In the genomic region with DNA sequence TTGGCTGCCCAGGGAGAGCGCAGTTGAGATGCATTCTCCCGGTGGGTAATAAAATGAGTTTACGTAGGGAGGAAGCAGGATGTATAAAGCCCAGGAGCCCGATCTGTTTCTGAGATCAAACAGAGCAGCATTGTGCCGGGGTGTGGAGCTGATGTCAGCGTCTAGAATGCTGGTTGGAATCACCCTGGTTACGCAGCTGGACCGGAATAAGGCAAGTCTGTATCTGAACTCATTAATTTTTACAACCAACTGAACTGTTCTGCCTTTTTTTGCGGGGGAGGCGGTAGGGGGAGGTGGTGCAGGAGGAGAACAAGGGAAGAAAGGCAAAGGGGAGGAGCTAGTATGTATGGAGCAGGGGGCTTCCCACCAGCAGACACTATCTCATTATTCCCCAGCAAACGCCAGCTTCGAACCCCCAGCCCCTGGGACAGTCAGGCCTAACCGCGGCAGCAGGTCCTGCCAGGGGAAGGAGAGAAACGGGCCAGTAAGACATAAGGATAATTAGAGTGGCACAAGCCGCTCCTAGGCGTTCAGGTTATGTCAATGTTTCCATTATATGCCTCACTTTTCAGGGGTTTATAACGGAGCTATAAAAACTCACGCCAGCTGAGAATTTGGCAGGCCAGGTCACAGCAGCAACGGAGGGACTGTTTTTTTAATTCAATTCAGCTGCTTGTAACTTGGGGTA, we compare ENCODE assay signal across 17 cellular contexts.
DNase-seq lines count a peak whose midpoint lies in the region; ATAC-seq, FAIRE-seq and TF ChIP-seq lines count a peak whose summit lies in the region.
"Had no signal": no experiment of that assay in that cellular context is flagged by ENCODE, and none has a peak within 500 bp of the region (broad histone marks: within the 10 kb centered on the region; RNA-seq: fewer than 3 reads in every experiment).

No MANE protein-coding gene starts in this region.

- no peak overlapping the region for H3K23ac ChIP-seq in neuronal stem cell (ENCODE audit: low read depth, low read length, poor library complexity)

- H2BK120ac ChIP-seq in neuronal stem cell (ENCODE audit: low read depth, low read length), result no peak overlapping the region

- peaks cover 6% of the 10 kb centered on the region; the same call in 2 of the 3 replicates for H3K9me3 Mint-ChIP-seq in GM23338
- H3K9me3 Mint-ChIP-seq: activated T-cell treated with anti-CD3 and anti-CD28 coated beads, Interleukin-2, amount 50 U/mL, for 4 hours had no signal

- H3F3A ChIP-seq in GM23338 (replicated peaks; ENCODE audit: low read depth), result no peaks in the 10 kb centered on the region

- intact Hi-C loops in heart right ventricle (cut with DNase I), result no loop called here

- no peak overlapping the region for H3K18ac ChIP-seq in neuronal stem cell (ENCODE audit: low read length)

- H2BK15ac ChIP-seq in neuronal stem cell (ENCODE audit: low read length), result peak overlapping the region; percentile 22

- H3K4me3 ChIP-seq in heart right ventricle (no peak overlapping the region), neuronal stem cell (ENCODE audit: low read length in 2 of 2) (no peak overlapping the region), GM23338 (no peak overlapping the region)

- H3K27me3 ChIP-seq in heart right ventricle, result peaks cover 0 to 68% (median 32%) of the 10 kb centered on the region in 7 donors
- peaks cover 0 to 1% (median 0%) of the 10 kb centered on the region in 3 experiments for H3K27me3 ChIP-seq in neuronal stem cell (ENCODE audit: control insufficient read depth in 3 of 3, insufficient read depth in 3 of 3, low read depth in 1 of 3, low read length in 3 of 3)
- peaks cover 66% of the 10 kb centered on the region for H3K27me3 ChIP-seq in GM23338 (ENCODE audit: insufficient read depth)

- no peak overlapping the region for H4K8ac ChIP-seq in neuronal stem cell (ENCODE audit: low read depth, low read length)

- H3K14ac ChIP-seq in neuronal stem cell (ENCODE audit: low read length), result no peak overlapping the region

- H3K27ac Mint-ChIP-seq in GM23338, result no peak overlapping the region

- no peak for FAIRE-seq in frontal cortex (lab: Jason Lieb, UNC)

- no peak overlapping the region for H3K27ac ChIP-seq in heart right ventricle
- no peak overlapping the region for H3K27ac ChIP-seq in neuronal stem cell (replicated peaks; ENCODE audit: low read length)
- H3K27ac ChIP-seq in GM23338 (ENCODE audit: low read depth), result no peak overlapping the region

- peaks cover 24% of the 10 kb centered on the region for H3K27me3 Mint-ChIP-seq in GM23338 (ENCODE audit: insufficient read depth, low read depth, poor library complexity)

- H3K79me2 ChIP-seq in GM23338 (replicated peaks; ENCODE audit: insufficient read depth), result no peaks in the 10 kb centered on the region

- H3K36me3 Mint-ChIP-seq in GM23338 (ENCODE audit: low read depth), result peaks cover 7% of the 10 kb centered on the region; the same call in 1 of the 3 replicates

- H3K4me3 Mint-ChIP-seq in GM23338, result no peak overlapping the region
- H3K4me3 Mint-ChIP-seq: activated T-cell treated with anti-CD3 and anti-CD28 coated beads, Interleukin-2, amount 50 U/mL, for 4 hours had no signal

- ATAC-seq in heart right ventricle (peak; percentile 47 to 84 (median 80)), GM23338 (no peak)
- ATAC-seq: activated CD4-positive, CD25-positive, alpha-beta regulatory T cell treated with anti-CD3 and anti-CD28 coated beads, Interleukin-2, amount 50 U/mL, for 24 hours; activated T-cell treated with anti-CD3 and anti-CD28 coated beads, Interleukin-2, amount 50 U/mL, for 4 hours; SK-N-SH treated with all-trans-retinoic acid at 6 μM for 48 hours had no signal

- 62 to 68% methylated on average over 20 of the region's 20 CpGs for WGBS in heart right ventricle, 2 donors
- no CpG with 5 or more reads among the region's 20 CpGs for WGBS in neuronal stem cell (ENCODE audit: extremely low coverage in 2 of 2, insufficient read length in 2 of 2, insufficient replicate concordance in 1 of 2), 2 donors

- in situ Hi-C loops in SK-MEL-5 (cut with HindIII; ENCODE audit: low pct_unique_long_range_greater_than_20kb, low sequenced_read_pairs), result no loop called here

- H3K9me3 ChIP-seq in heart right ventricle (peaks cover 0 to 4% (median 0%) of the 10 kb centered on the region in 11 donors), neuronal stem cell (replicated peaks in 1 of 2; ENCODE audit: control insufficient read depth in 2 of 2, insufficient read depth in 1 of 2, low read depth in 1 of 2, low read length in 2 of 2) (peaks cover 5 to 9% of the 10 kb centered on the region in 2 donors)

- DNase-seq in DMS153 (lab: John Stamatoyannopoulos, UW) (peak; percentile 90), SK-MEL-5 (ENCODE audit: low read depth, low spot score) (peak; percentile 98), heart right ventricle (peak in 1 of 2 donors; percentile 34), neuronal stem cell (ENCODE audit: low spot score) (no peak), NCI-H187 (lab: John Stamatoyannopoulos, UW) (no peak), frontal cortex (ENCODE audit: low spot score in 2 of 2) (no peak), GM23338 (ENCODE audit: low spot score) (no peak), UCSD-AML1 (lab: John Stamatoyannopoulos, UW; ENCODE audit: unreplicated experiment) (no peak)
- DNase-seq: activated T-cell treated with anti-CD3 and anti-CD28 coated beads, Interleukin-2, amount 50 U/mL, for 4 hours; amniotic stem cell; DND-41; effector memory CD4-positive, alpha-beta T cell; naive B cell; NCI-H524 treated with DMSO at 0.1 percent for 48 hours; stimulated activated CD8-positive, alpha-beta memory T cell treated with anti-CD3 and anti-CD28 coated beads, Interleukin-4, amount 100 ng/mL, for 48 hours had no signal

- H3K36me3 ChIP-seq in heart right ventricle (no peaks in the 10 kb centered on the region), neuronal stem cell (replicated peaks in 1 of 2; ENCODE audit: control insufficient read depth in 2 of 2, insufficient read depth in 2 of 2, low read length in 2 of 2) (no peaks in the 10 kb centered on the region), GM23338 (ENCODE audit: insufficient read depth) (no peaks in the 10 kb centered on the region)

- H3K4me1 ChIP-seq in heart right ventricle (peaks cover 0 to 15% (median 0%) of the 10 kb centered on the region in 9 donors), neuronal stem cell (ENCODE audit: control insufficient read depth in 2 of 2, insufficient read depth in 1 of 2, low read depth in 1 of 2, low read length in 2 of 2) (peaks cover 9 to 23% of the 10 kb centered on the region in 2 donors), GM23338 (ENCODE audit: insufficient read depth) (no peaks in the 10 kb centered on the region)

- peaks cover 12% of the 10 kb centered on the region for H3K4me1 Mint-ChIP-seq in GM23338

- H4K91ac ChIP-seq in neuronal stem cell (ENCODE audit: low read depth, low read length, poor library complexity), result no peak overlapping the region

- no peaks in the 10 kb centered on the region for H3K79me1 ChIP-seq in neuronal stem cell (ENCODE audit: low read depth, low read length)

- no peak overlapping the region for H3K4me2 ChIP-seq in neuronal stem cell (ENCODE audit: insufficient read depth, low read length, poor library complexity, severe bottlenecking)
- no peak overlapping the region for H3K4me2 ChIP-seq in GM23338

- H2BK5ac ChIP-seq in neuronal stem cell (ENCODE audit: low read length), result no peak overlapping the region

- H2BK12ac ChIP-seq in neuronal stem cell (ENCODE audit: low read length), result no peak overlapping the region

- H3K9me2 ChIP-seq in GM23338 (ENCODE audit: insufficient read depth), result no peaks in the 10 kb centered on the region

- TF ChIP-seq CTCF in heart right ventricle (IDR thresholded peaks at IDR 0.05) (no peak), GM23338 (conservative IDR thresholded peaks at IDR 0.05; ENCODE audit: low read depth in 2 of 2) (no peak)

- H2AK5ac ChIP-seq in neuronal stem cell (ENCODE audit: low read depth, low read length), result peak overlapping the region; percentile 73

- H4K20me1 ChIP-seq in GM23338 (replicated peaks; ENCODE audit: insufficient read depth), result no peaks in the 10 kb centered on the region

- peak overlapping the region; percentile 51 for H2AFZ ChIP-seq in neuronal stem cell (ENCODE audit: low read length)
- no peak overlapping the region for H2AFZ ChIP-seq in GM23338

- no peak overlapping the region for H3K9ac ChIP-seq in neuronal stem cell (ENCODE audit: low read depth, low read length, poor library complexity)

- H3K4ac ChIP-seq in neuronal stem cell (ENCODE audit: low read length), result no peak overlapping the region

Comparison
In these comparisons a context has a peak if more than half of its experiments do, and no peak if none do; other contexts are left out.
1. DNase-seq: peak in DMS153 (single experiment) and SK-MEL-5 (single experiment); none in neuronal stem cell (single experiment), NCI-H187 (0 of 2), frontal cortex (0 of 2), GM23338 (single experiment) and UCSD-AML1 (single experiment).